8 cellular contexts compared by ENCODE assay signal in the genomic region with DNA sequence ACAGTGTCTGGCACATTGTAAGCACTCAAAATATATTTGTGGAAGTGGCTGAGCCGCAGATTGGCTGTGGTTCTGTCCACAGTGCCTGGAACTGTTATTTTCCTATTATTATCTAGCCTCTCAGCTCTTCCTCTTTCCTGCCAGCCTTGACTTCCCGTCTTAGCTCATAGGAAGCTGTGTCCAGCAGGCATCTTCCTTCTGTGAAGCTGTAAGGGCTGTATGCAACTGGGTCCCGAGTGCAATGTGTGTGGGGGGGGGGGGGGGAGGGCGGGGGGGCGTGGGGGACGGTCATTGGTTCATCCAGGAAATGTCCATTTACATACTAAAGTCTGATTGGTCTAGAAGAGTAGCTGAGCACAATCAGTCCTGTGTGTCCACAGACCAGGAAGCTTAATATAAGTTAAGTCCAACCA.
DNase-seq lines count a peak whose midpoint lies in the region; ATAC-seq and TF ChIP-seq lines count a peak whose summit lies in the region.

No MANE protein-coding gene starts in this region.

- no peaks in the 10 kb centered on the region for H3K36me3 ChIP-seq in neutrophil

- H3K4me3 ChIP-seq in neutrophil (ENCODE audit: low read depth in 1 of 2, low read length in 1 of 2): no peak overlapping the region

- TF ChIP-seq CTCF in neutrophil (IDR thresholded peaks at IDR 0.05): no peak

- peaks cover 7% of the 10 kb centered on the region in 2 experiments for H3K4me1 ChIP-seq in neutrophil (ENCODE audit: control insufficient read depth in 1 of 2, insufficient read depth in 1 of 2, low read depth in 1 of 2, low read length in 1 of 2)

- peak overlapping the region; percentile 60 for H3K27ac ChIP-seq in neutrophil

- H3K9me3 ChIP-seq in neutrophil: no peaks in the 10 kb centered on the region

- DNase-seq in GDM1 (lab: John Stamatoyannopoulos, UW) (peak; percentile 82), NOMO-1 treated with DMSO at 0.1 percent for 48 hours (lab: John Stamatoyannopoulos, UW; ENCODE audit: unreplicated experiment) (peak; percentile 95), epidermal melanocyte (ENCODE audit: insufficient read length, low spot score) (peak; percentile 37), NCI-H2171 treated with DMSO at 0.1 percent for 48 hours (lab: John Stamatoyannopoulos, UW) (no peak), NCI-H146 (lab: John Stamatoyannopoulos, UW) (no peak), LoVo (ENCODE audit: low spot score) (no peak)

- H3K27me3 ChIP-seq in neutrophil: no peaks in the 10 kb centered on the region

- no peak for ATAC-seq in GM21825 (IDR thresholded peaks at IDR 0.05; ENCODE audit: unreplicated experiment)

Comparison
In these comparisons a context has a peak if more than half of its experiments do, and no peak if none do; other contexts are left out.
1. DNase-seq: peak in GDM1 (single experiment), NOMO-1 treated with DMSO at 0.1 percent for 48 hours (single experiment) and epidermal melanocyte (single experiment); none in NCI-H2171 treated with DMSO at 0.1 percent for 48 hours (single experiment), NCI-H146 (single experiment) and LoVo (single experiment).